ENCODE assay signal across 8 cellular contexts in genomic region chrX:119790977-119791436, GRCh38. TPM values are rescaled to one million over a fixed set of nuclear protein-coding genes. Genes with fewer than 3 reads are reported as not detected.
DNase-seq lines count a peak whose midpoint lies in the region; ATAC-seq and TF ChIP-seq lines count a peak whose summit lies in the region.

No MANE protein-coding gene starts in this region.

- ATAC-seq in GM18508 (IDR thresholded peaks at IDR 0.05; ENCODE audit: insufficient read depth, unreplicated experiment) (peak; percentile 5), HG03095 (IDR thresholded peaks at IDR 0.05; ENCODE audit: unreplicated experiment) (peak; percentile 13)

- H3K36me3 ChIP-seq in SJCRH30: peaks cover 48% of the 10 kb centered on the region
- H3K36me3 ChIP-seq in iPS-15b (ENCODE audit: control insufficient read depth, insufficient read depth, low read length): peaks cover 19% of the 10 kb centered on the region
- H3K36me3 ChIP-seq in spleen: peaks cover 0 to 37% (median 1%) of the 10 kb centered on the region in 6 donors

- H3K4me3 ChIP-seq in SJCRH30: peak overlapping the region; percentile 80
- H3K4me3 ChIP-seq in astrocyte of the cerebellum (ENCODE audit: low read depth, low read length): peak overlapping the region; percentile 79
- peak overlapping the region; percentile 87 for H3K4me3 ChIP-seq in iPS-15b (ENCODE audit: low read depth, low read length)
- H3K4me3 ChIP-seq in spleen: peak overlapping the region; percentile 44 to 80 (median 56)

- TF ChIP-seq POLR2A in spleen (IDR thresholded peaks at IDR 0.05): no peak

- DNase-seq in SJCRH30 (peak in 1 of 2 experiments; percentile 62), astrocyte of the cerebellum (ENCODE audit: low read depth) (peak; percentile 11), spleen (no peak), COLO829 (ENCODE audit: low spot score) (no peak)

- H3K4me1 ChIP-seq in SJCRH30 (no peaks in the 10 kb centered on the region; the same call in 1 of the 2 replicates), iPS-15b (ENCODE audit: control insufficient read depth, insufficient read depth, low read length) (no peaks in the 10 kb centered on the region), spleen (peaks cover 12 to 55% (median 34%) of the 10 kb centered on the region in 6 donors)

- WGBS in spleen, 5 donors: 0 to 52% (median 0%) methylated on average over 19 to 31 of the region's 31 CpGs

- TF ChIP-seq CTCF in 22Rv1 (IDR thresholded peaks at IDR 0.05): no peak
- peak; percentile 9 for TF ChIP-seq CTCF in astrocyte of the cerebellum (IDR thresholded peaks at IDR 0.05; ENCODE audit: low read depth, low read length, missing control alignments)
- TF ChIP-seq CTCF in spleen (IDR thresholded peaks at IDR 0.05 in 8 of 11, conservative IDR thresholded peaks at IDR 0.05 in 3 of 11): no peak

- H3K27me3 ChIP-seq in SJCRH30 (no peaks in the 10 kb centered on the region), iPS-15b (ENCODE audit: control insufficient read depth, insufficient read depth, low read length) (no peaks in the 10 kb centered on the region), spleen (replicated peaks in 1 of 7) (no peaks in the 10 kb centered on the region)

- in situ Hi-C loops in astrocyte of the cerebellum (cut with HindIII; ENCODE audit: low sequenced_read_pairs): no loop called here

- H3K9me3 ChIP-seq in SJCRH30 (replicated peaks): no peaks in the 10 kb centered on the region
- no peaks in the 10 kb centered on the region for H3K9me3 ChIP-seq in iPS-15b (ENCODE audit: control insufficient read depth, insufficient read depth, low read length)
- H3K9me3 ChIP-seq in spleen: no peaks in the 10 kb centered on the region

- intact Hi-C loops in spleen (cut with DNase I; ENCODE audit: low total_unique reads): no loop called here

- peak overlapping the region; percentile 90 for H3K9ac ChIP-seq in iPS-15b (ENCODE audit: low read depth, low read length)

- H3K27ac ChIP-seq in 22Rv1 (peak overlapping the region; percentile 90), SJCRH30 (peak overlapping the region; percentile 88), spleen (peak overlapping the region; percentile 90 to 96 (median 95))

RNA-seq across cellular contexts. Expression of gene RPL39, which starts 0.4 kb away (rescaled TPM):
- 7,998 and 9,259 TPM in 2 replicates for total RNA-seq in SJCRH30 (2014; rRNA removed; shearing (Covaris generic))
- 1,000 to 10,000 TPM; 1,435 to 2,313 (median 1,812) TPM for total RNA-seq in spleen
- over 10,000 TPM; 15,023 to 18,857 (median 18,305) TPM for polyA plus RNA-seq in spleen

RNA-seq across cellular contexts. Expression of gene SOWAHD, which starts 32.6 kb away (rescaled TPM):
- not detected in 2 replicates for total RNA-seq in SJCRH30 (2014; rRNA removed; shearing (Covaris generic))
- 1 to 10 TPM; 5.0 to 9.5 (median 8.1) TPM for total RNA-seq in spleen
- polyA plus RNA-seq in spleen: 10 to 100 TPM; 19.2 to 26.2 (median 19.9) TPM
